22 cellular contexts compared by ENCODE assay signal in genomic region chr13:27122036-27122435, GRCh38. TPM values are rescaled to one million over a fixed set of nuclear protein-coding genes. Genes with fewer than 3 reads are reported as not detected.
DNase-seq lines count a peak whose midpoint lies in the region; ATAC-seq, FAIRE-seq and TF ChIP-seq lines count a peak whose summit lies in the region.
"Had no signal": no experiment of that assay in that cellular context is flagged by ENCODE, and none has a peak within 500 bp of the region (broad histone marks: within the 10 kb centered on the region; RNA-seq: fewer than 3 reads in every experiment).

No MANE protein-coding gene starts in this region.

- no peaks in the 10 kb centered on the region for H3K27me3 Mint-ChIP-seq in activated T-cell treated with anti-CD3 and anti-CD28 coated beads, Interleukin-2, amount 50 U/mL, for 24 hours
- H3K27me3 Mint-ChIP-seq in activated T-cell treated with anti-CD3 and anti-CD28 coated beads, Interleukin-2, amount 50 U/mL, for 72 hours (ENCODE audit: low read depth), result no peaks in the 10 kb centered on the region
- H3K27me3 Mint-ChIP-seq in stimulated activated naive B cell treated with anti-CD40 and anti-IgM and Interleukin-4, amounts not matched to agents 10 μg/mL and 1 μg/mL and 100 μg/mL, for 72 hours, result no peaks in the 10 kb centered on the region

- H3K4me3 ChIP-seq in K562, result no peak overlapping the region

- no peak overlapping the region for H2AFZ ChIP-seq in K562 (ENCODE audit: low read depth, low read length)

- H3K4me3 Mint-ChIP-seq in activated T-cell treated with anti-CD3 and anti-CD28 coated beads, Interleukin-2, amount 50 U/mL, for 24 hours, result no peak overlapping the region
- no peak overlapping the region for H3K4me3 Mint-ChIP-seq in activated T-cell treated with anti-CD3 and anti-CD28 coated beads, Interleukin-2, amount 50 U/mL, for 72 hours
- H3K4me3 Mint-ChIP-seq in stimulated activated naive B cell treated with anti-CD40 and anti-IgM and Interleukin-4, amounts not matched to agents 10 μg/mL and 1 μg/mL and 100 μg/mL, for 72 hours, result no peak overlapping the region
- H3K4me3 Mint-ChIP-seq: CD14-positive monocyte; CD8-positive, alpha-beta T cell; HFFc6 had no signal

- H4K20me1 ChIP-seq in K562 (replicated peaks; ENCODE audit: control insufficient read depth, insufficient read depth, low read length), result no peaks in the 10 kb centered on the region

- TF ChIP-seq RAD21 in K562 (CRISPR knock-in tag; conservative IDR thresholded peaks at IDR 0.05 in 1 of 2, IDR thresholded peaks at IDR 0.05 in 1 of 2), result no peak

- H3K79me2 ChIP-seq in K562 (ENCODE audit: control insufficient read depth, insufficient read depth, low read length), result peaks cover 76% of the 10 kb centered on the region

- peak overlapping the region; percentile 29 for H3K27ac Mint-ChIP-seq in activated T-cell treated with anti-CD3 and anti-CD28 coated beads, Interleukin-2, amount 50 U/mL, for 24 hours
- H3K27ac Mint-ChIP-seq in activated T-cell treated with anti-CD3 and anti-CD28 coated beads, Interleukin-2, amount 50 U/mL, for 72 hours, result no peak overlapping the region
- H3K27ac Mint-ChIP-seq in stimulated activated naive B cell treated with anti-CD40 and anti-IgM and Interleukin-4, amounts not matched to agents 10 μg/mL and 1 μg/mL and 100 μg/mL, for 72 hours, result peak overlapping the region; percentile 79
- H3K27ac Mint-ChIP-seq: CD8-positive, alpha-beta T cell had no signal

- H3K4me1 Mint-ChIP-seq in activated T-cell treated with anti-CD3 and anti-CD28 coated beads, Interleukin-2, amount 50 U/mL, for 24 hours (ENCODE audit: low read depth), result peaks cover 71% of the 10 kb centered on the region
- H3K4me1 Mint-ChIP-seq in activated T-cell treated with anti-CD3 and anti-CD28 coated beads, Interleukin-2, amount 50 U/mL, for 72 hours (ENCODE audit: low read depth), result peaks cover 66% of the 10 kb centered on the region
- peaks cover 36 to 57% of the 10 kb centered on the region in 2 donors for H3K4me1 Mint-ChIP-seq in stimulated activated naive B cell treated with anti-CD40 and anti-IgM and Interleukin-4, amounts not matched to agents 10 μg/mL and 1 μg/mL and 100 μg/mL, for 72 hours

- TF ChIP-seq POLR2A in K562 (conservative IDR thresholded peaks at IDR 0.05), result no peak

- H3K9me1 ChIP-seq in K562 (ENCODE audit: control insufficient read depth, insufficient read depth, low read length), result no peaks in the 10 kb centered on the region

- H3K9ac ChIP-seq in K562 (ENCODE audit: insufficient read depth in 1 of 2, low read depth in 2 of 2, low read length in 2 of 2), result no peak overlapping the region

- in situ Hi-C loops in K562 (cut with MboI), result no loop called here

- POLR2A ChIA-PET in K562 (lab: Yijun Ruan, JAX), result no interaction called here

- DNase-seq in activated CD4-positive, CD25-positive, alpha-beta regulatory T cell (lab: John Stamatoyannopoulos, UW), result no peak
- DNase-seq in activated T-cell treated with anti-CD3 and anti-CD28 coated beads, Interleukin-2, amount 50 U/mL, for 24 hours, result no peak
- DNase-seq in activated T-cell treated with anti-CD3 and anti-CD28 coated beads, Interleukin-2, amount 50 U/mL, for 72 hours, result no peak
- DNase-seq in K562 (ENCODE audit: extremely low read depth in 1 of 4, low spot score in 3 of 4), result no peak
- no peak for DNase-seq in stimulated activated naive B cell treated with anti-CD40 and anti-IgM and Interleukin-4, amounts not matched to agents 10 μg/mL and 1 μg/mL and 100 μg/mL, for 72 hours
- no peak for DNase-seq in NCI-H69 (lab: John Stamatoyannopoulos, UW)
- DNase-seq: CD8-positive, alpha-beta T cell; COR-L47; DMS153; DMS79 treated with DMSO at 0.1 percent for 48 hours; HCEC 1CT; HFFc6 had no signal

- no peak for TF ChIP-seq EP300 in K562 (IDR thresholded peaks at IDR 0.05; ENCODE audit: low read length)

- no peak for TF ChIP-seq CTCF in K562 (IDR thresholded peaks at IDR 0.05 in 2 of 3, conservative IDR thresholded peaks at IDR 0.05 in 1 of 3; ENCODE audit: insufficient read depth in 2 of 3, low read depth in 1 of 3, low read length in 3 of 3)

- H3K36me3 Mint-ChIP-seq in activated T-cell treated with anti-CD3 and anti-CD28 coated beads, Interleukin-2, amount 50 U/mL, for 24 hours (ENCODE audit: low read depth), result peaks cover 87% of the 10 kb centered on the region
- H3K36me3 Mint-ChIP-seq in activated T-cell treated with anti-CD3 and anti-CD28 coated beads, Interleukin-2, amount 50 U/mL, for 72 hours (ENCODE audit: insufficient read depth in 2 of 2), result peaks cover 28 to 51% of the 10 kb centered on the region in 2 donors
- peaks cover 23 to 51% of the 10 kb centered on the region in 2 donors for H3K36me3 Mint-ChIP-seq in stimulated activated naive B cell treated with anti-CD40 and anti-IgM and Interleukin-4, amounts not matched to agents 10 μg/mL and 1 μg/mL and 100 μg/mL, for 72 hours

- peaks cover 2% of the 10 kb centered on the region; the same call in 1 of the 3 replicates for H3K36me3 ChIP-seq in K562 (ENCODE audit: control insufficient read depth, insufficient read depth, low read length)

- H3K9me3 ChIP-seq in K562 (replicated peaks; ENCODE audit: control insufficient read depth, insufficient read depth, low read depth, low read length), result peaks cover 8% of the 10 kb centered on the region

- no TSS peak for BruUV-seq in K562 (replicated peaks; lab: Mats Ljungman, UMichigan)

- intact Hi-C loops in K562 (cut with micrococcal nuclease), result loop anchor here (10.0 kb wide), 1 partner anchor 97 kb away; no protein-coding TSS in a partner anchor

- peaks cover 22% of the 10 kb centered on the region for H3K9me3 Mint-ChIP-seq in activated T-cell treated with anti-CD3 and anti-CD28 coated beads, Interleukin-2, amount 50 U/mL, for 24 hours
- peaks cover 5 to 11% of the 10 kb centered on the region in 2 donors for H3K9me3 Mint-ChIP-seq in activated T-cell treated with anti-CD3 and anti-CD28 coated beads, Interleukin-2, amount 50 U/mL, for 72 hours
- H3K9me3 Mint-ChIP-seq in stimulated activated naive B cell treated with anti-CD40 and anti-IgM and Interleukin-4, amounts not matched to agents 10 μg/mL and 1 μg/mL and 100 μg/mL, for 72 hours, result peaks cover 5 to 12% of the 10 kb centered on the region in 2 donors

- ATAC-seq in activated CD4-positive, CD25-positive, alpha-beta regulatory T cell treated with anti-CD3 and anti-CD28 coated beads, Interleukin-2, amount 50 U/mL, for 24 hours, result peak; percentile 44 to 47
- no peak for ATAC-seq in activated T-cell treated with anti-CD3 and anti-CD28 coated beads, Interleukin-2, amount 50 U/mL, for 72 hours (replicated peaks in 1 of 2)
- no peak for ATAC-seq in K562
- peak in 1 of 2 donors; percentile 18 for ATAC-seq in stimulated activated naive B cell treated with anti-CD40 and anti-IgM and Interleukin-4, amounts not matched to agents 10 μg/mL and 1 μg/mL and 100 μg/mL, for 72 hours (replicated peaks)
- no peak for ATAC-seq in HG03097 (IDR thresholded peaks at IDR 0.05; ENCODE audit: low FRiP score, unreplicated experiment)
- ATAC-seq: CD8-positive, alpha-beta T cell; HepG2 had no signal

- H3K27ac ChIP-seq in K562 (ENCODE audit: extremely low read depth, low read depth, low read length), result no peak overlapping the region
- H3K27ac ChIP-seq: 22Rv1 had no signal

- no peak overlapping the region for H3K4me2 ChIP-seq in K562 (ENCODE audit: insufficient read depth, low read length)

- FAIRE-seq in K562 (lab: Jason Lieb, UNC), result no peak
- FAIRE-seq: D721Med, G401.6, GM12891, H1, HepG2, HTR-8/SVneo had no signal

- no peaks in the 10 kb centered on the region; a peak in 1 of 5 replicates for H3K27me3 ChIP-seq in K562 (ENCODE audit: control insufficient read depth in 2 of 2, insufficient read depth in 2 of 2, low read length in 2 of 2)

- peaks cover 0 to 23% of the 10 kb centered on the region in 2 experiments; a peak in 3 of 5 replicates for H3K4me1 ChIP-seq in K562 (replicated peaks in 1 of 2; ENCODE audit: control insufficient read depth in 2 of 2, insufficient read depth in 2 of 2, low read length in 2 of 2)

- 93% methylated on average over 7 of the region's 7 CpGs for WGBS in K562 (ENCODE audit: insufficient coverage, low coverage, missing lambda C conversion rate)

- CTCF ChIA-PET in K562 (lab: Yijun Ruan, JAX; ENCODE audit: low intra/inter-chr PET ratio), result no interaction called here

TF ChIP-seq in K562, 482 proteins besides CTCF, POLR2A, EP300 and RAD21:
- TF ChIP-seq ZNF212 (CRISPR knock-in tag; IDR thresholded peaks at IDR 0.05) (no peak), SMAD2 (IDR thresholded peaks at IDR 0.05; ENCODE audit: low read depth, low read length) (no peak), SMARCB1 (IDR thresholded peaks at IDR 0.05; ENCODE audit: insufficient read length, low read depth) (no peak), DDX20 (tag; IDR thresholded peaks at IDR 0.05; ENCODE audit: low read depth) (no peak), ZFP36 (IDR thresholded peaks at IDR 0.05; ENCODE audit: low read depth, low read length, partially characterized antibody) (peak; percentile 55)
TF ChIP-seq in K562: peak in this region for 1.

RNA-seq across cellular contexts. Expression of gene USP12, which starts 49.6 kb away (rescaled TPM):
- total RNA-seq in activated T-cell treated with anti-CD3 and anti-CD28 coated beads, Interleukin-2, amount 50 U/mL, for 72 hours, result 10 to 100 TPM; 39.6 to 57.3 TPM
- total RNA-seq in K562 (2011; cell fraction: chromatin; rRNA removed; ENCODE audit: low replicate concordance), result 13.2 and 38.3 TPM in 2 replicates
- total RNA-seq in K562 (2011; cell fraction: nucleolus; rRNA removed), result 9.5 and 10.5 TPM in 2 replicates
- total RNA-seq in K562 (2011; cell fraction: nucleoplasm; rRNA removed), result 21.6 and 39.0 TPM in 2 replicates
- 7.8 and 8.9 TPM in 2 replicates for total RNA-seq in K562 (2014; rRNA removed)
- 17.2 and 18.1 TPM in 2 replicates for total RNA-seq in K562 (2014; rRNA removed; fragmentation: Illumina TruSeq; extraction: Trizol)
- total RNA-seq in K562 (2015; rRNA removed; fragmentation: Illumina TruSeq; extraction: Trizol), result 11.1 and 13.3 TPM in 2 replicates
- total RNA-seq in K562 (2021), result 12.7 and 13.1 TPM in 2 replicates
- polyA plus RNA-seq in K562 (2011; rRNA removed), result 13.8 and 20.5 TPM in 2 replicates
- polyA plus RNA-seq in K562 (2011; cell fraction: cytosol; rRNA removed), result 2.3 and 4.2 TPM in 2 replicates
- polyA plus RNA-seq in K562 (2011; cell fraction: nucleus; rRNA removed), result 7.5 and 8.8 TPM in 2 replicates
- polyA plus RNA-seq in K562 (2012), result 12.3 and 14.4 TPM in 2 replicates
- polyA plus RNA-seq in K562 (2014; fragmentation: Illumina TruSeq; extraction: Trizol), result 11.7 and 15.3 TPM in 2 replicates
- 1 to 10 TPM; 1.8 to 5.1 TPM for polyA plus RNA-seq in K562 (2014; fragmentation: Nextera tagmentation; extraction: Ambion mirVana)
- polyA plus RNA-seq in K562 (2014; rRNA removed), result 11.0 and 14.0 TPM in 2 replicates
- polyA minus RNA-seq in K562 (2011; rRNA and poly(A)+ RNA removed), result 18.9 and 19.8 TPM in 2 replicates
- 4.2 and 6.3 TPM in 2 replicates for polyA minus RNA-seq in K562 (2011; cell fraction: cytosol; rRNA and poly(A)+ RNA removed)
- 11.3 and 17.3 TPM in 2 replicates for polyA minus RNA-seq in K562 (2011; cell fraction: nucleus; rRNA and poly(A)+ RNA removed)

Comparison
In these comparisons a context has a peak if more than half of its experiments do, and no peak if none do; other contexts are left out.
1. ATAC-seq: peak in activated CD4-positive, CD25-positive, alpha-beta regulatory T cell treated with anti-CD3 and anti-CD28 coated beads, Interleukin-2, amount 50 U/mL, for 24 hours (2 of 2); none in activated T-cell treated with anti-CD3 and anti-CD28 coated beads, Interleukin-2, amount 50 U/mL, for 72 hours (0 of 2), K562 (single experiment) and HG03097 (single experiment).